Comparison of ENCODE assay signal across 4 cellular contexts in the genomic region with DNA sequence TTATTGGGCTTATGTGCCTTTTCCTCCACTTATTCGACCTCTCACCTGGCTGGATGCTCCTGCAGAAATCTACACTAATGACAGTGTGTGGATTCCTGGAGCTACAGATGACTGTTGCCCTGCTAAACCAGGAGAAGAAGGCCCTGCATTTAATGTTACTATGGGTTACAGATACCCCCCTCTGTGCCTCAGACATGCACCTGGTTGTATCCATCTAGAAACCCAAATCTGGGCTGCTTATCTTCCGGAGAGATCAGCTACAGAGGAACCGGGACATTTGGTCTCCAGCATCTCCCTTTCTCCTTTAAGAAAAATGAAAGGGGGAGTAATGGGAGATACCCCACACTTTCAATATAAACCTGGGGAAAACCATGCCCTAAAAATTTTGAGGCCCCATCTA.
"Had no signal": no experiment of that assay in that cellular context is flagged by ENCODE, and none has a peak within 500 bp of the region (broad histone marks: within the 10 kb centered on the region; RNA-seq: fewer than 3 reads in every experiment).

No MANE protein-coding gene starts in this region.

- H2AFZ ChIP-seq: GM23338 had no signal

- H3K4me1 Mint-ChIP-seq: GM23338, H9 had no signal

- DNase-seq: H9, HCEC 1CT had no signal

- H3K4me3 ChIP-seq: GM23338 had no signal

- H3K4me2 ChIP-seq: GM23338 had no signal

- H3K27ac Mint-ChIP-seq: GM23338, H9, IgD-negative memory B cell had no signal

- H3K4me3 Mint-ChIP-seq: GM23338, H9, IgD-negative memory B cell had no signal

- H3K27me3 Mint-ChIP-seq: IgD-negative memory B cell had no signal
